Comparison of ENCODE assay signal across 1 cellular context in genomic region chr20:13878600-13878999, GRCh38.
TF ChIP-seq lines count a peak whose summit lies in the region.

No MANE protein-coding gene starts in this region.

TF ChIP-seq in GM23338, 12 proteins besides CTCF, POLR2A, EP300 and RAD21 (continued from another document):
- TF ChIP-seq ZNF114 (CRISPR knock-in tag; IDR thresholded peaks at IDR 0.05) (no peak), ZNF331 (CRISPR knock-in tag; IDR thresholded peaks at IDR 0.05; ENCODE audit: low read depth) (no peak), JUNB (IDR thresholded peaks at IDR 0.05; ENCODE audit: unreplicated experiment) (no peak)
